In the genomic region with DNA sequence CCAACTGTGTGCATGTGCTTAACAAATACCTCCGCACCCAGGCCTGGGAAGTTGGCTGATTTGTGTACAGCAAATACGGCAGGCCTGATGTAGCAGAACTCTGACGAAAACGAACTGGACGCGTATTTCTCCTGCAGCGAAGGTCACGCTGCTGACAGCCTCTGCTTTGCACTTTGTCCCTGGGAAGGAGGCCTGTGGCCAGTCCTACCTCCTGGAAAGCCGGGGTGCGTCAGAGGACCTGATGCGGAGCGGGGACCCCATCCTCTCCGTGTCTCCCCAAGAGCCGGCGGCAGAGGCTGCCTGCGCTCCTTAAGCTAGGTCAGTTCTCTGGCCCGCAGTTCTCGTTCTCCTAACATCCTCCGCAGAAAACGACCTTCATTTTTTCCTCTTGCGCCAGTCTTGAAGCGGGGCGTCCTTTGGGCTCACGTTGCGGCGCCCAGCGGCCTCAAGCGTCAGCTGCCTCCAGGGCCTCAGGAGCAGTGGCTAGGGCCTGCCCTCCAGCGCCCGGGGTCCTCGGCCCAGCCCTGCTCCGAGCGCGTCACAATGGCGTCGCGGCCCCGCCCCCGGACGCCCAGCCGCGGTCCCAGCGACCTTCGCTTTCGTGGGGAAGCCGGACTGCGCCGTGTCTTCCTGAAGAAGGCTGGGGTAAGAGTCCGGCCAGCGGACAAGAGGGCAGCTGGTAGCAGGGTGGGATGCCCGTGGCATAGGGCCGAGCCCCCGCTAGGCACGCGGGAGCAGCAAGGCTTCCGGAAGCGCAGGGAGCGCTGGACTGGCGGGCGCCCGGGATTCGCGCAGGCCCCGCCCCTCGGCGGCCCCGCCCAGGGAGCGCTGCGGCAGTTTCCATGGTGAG, we compare ENCODE assay signal across 8 cellular contexts. TPM values are rescaled to one million over a fixed set of nuclear protein-coding genes. Genes with fewer than 3 reads are reported as not detected.
DNase-seq lines count a peak whose midpoint lies in the region; ATAC-seq, FAIRE-seq and TF ChIP-seq lines count a peak whose summit lies in the region.

Gene ZNF487, plus strand, starts transcription at position 821 of the 850 bp plus-strand sequence. CDS start 38,703 bp downstream, outside the sequence.

- ATAC-seq in HG02970 (IDR thresholded peaks at IDR 0.05; ENCODE audit: low FRiP score, unreplicated experiment) (peak; percentile 94), WTC11 (peak; percentile 95)

- H3K36me3 Mint-ChIP-seq in WTC11, result no peaks in the 10 kb centered on the region; the same call in 1 of the 2 replicates
- peaks cover 3 to 7% (median 6%) of the 10 kb centered on the region in 3 donors for H3K36me3 Mint-ChIP-seq in immature natural killer cell

- no peaks in the 10 kb centered on the region for H3K36me3 ChIP-seq in bronchial epithelial cell (ENCODE audit: control insufficient read depth, insufficient read depth, low read length)

- TF ChIP-seq CTCF in WTC11 (IDR thresholded peaks at IDR 0.05) (no peak), bronchial epithelial cell (IDR thresholded peaks at IDR 0.05; ENCODE audit: insufficient read depth, low read length, severe bottlenecking) (no peak)

- H3K4me3 Mint-ChIP-seq in WTC11 (peak within 1 kb of the TSS; percentile 92), immature natural killer cell (peak within 1 kb of the TSS; percentile 94 to 99 (median 96))

- peak within 1 kb of the TSS; percentile 80 for H3K4me3 ChIP-seq in bronchial epithelial cell (ENCODE audit: low read depth, low read length)

- peak; percentile 76 for FAIRE-seq in GM18507 (lab: Jason Lieb, UNC)
- no peak for FAIRE-seq in bronchial epithelial cell (lab: Jason Lieb, UNC)

- DNase-seq in A172 (ENCODE audit: low spot score), result peak; percentile 73
- peak; percentile 80 for DNase-seq in GM18507 (ENCODE audit: extremely low spot score, insufficient read length, low read depth)
- DNase-seq in NCI-H2107 treated with DMSO at 0.1 percent for 48 hours (lab: John Stamatoyannopoulos, UW; ENCODE audit: unreplicated experiment), result peak; percentile 36
- peak; percentile 91 for DNase-seq in WTC11 (ENCODE audit: low spot score)
- peak; percentile 77 for DNase-seq in bronchial epithelial cell (ENCODE audit: low read depth)
- peak; percentile 95 to 97 (median 95) for DNase-seq in immature natural killer cell
- peak; percentile 57 for DNase-seq in smooth muscle cell of the brain vasculature (ENCODE audit: low read depth, low spot score)

- POLR2A ChIA-PET in WTC11 (lab: Charles Lee), result interaction anchor here (0.5 to 1.6 kb wide), 7 partner anchors 18 to 234 kb away, joined by 3 to 11 read pairs (median 5); partner anchors contain the start of gene HNRNPF

- H3K9me3 Mint-ChIP-seq in WTC11 (no peaks in the 10 kb centered on the region), immature natural killer cell (no peaks in the 10 kb centered on the region)

- H3K4me1 Mint-ChIP-seq in WTC11 (peaks cover 7% of the 10 kb centered on the region), immature natural killer cell (peaks cover 20 to 24% of the 10 kb centered on the region in 2 donors)

- CTCF ChIA-PET in WTC11 (lab: Charles Lee), result interaction anchor here (0.8 to 1.1 kb wide), 6 partner anchors 16 to 234 kb away, joined by 3 to 4 read pairs (median 3); no protein-coding TSS in a partner anchor

- H3K27me3 ChIP-seq in bronchial epithelial cell (ENCODE audit: control insufficient read depth, insufficient read depth, low read length), result no peaks in the 10 kb centered on the region

- H3K27me3 Mint-ChIP-seq in WTC11 (ENCODE audit: low read depth) (no peaks in the 10 kb centered on the region), immature natural killer cell (ENCODE audit: low read depth in 3 of 3) (peaks cover 5 to 15% (median 5%) of the 10 kb centered on the region in 3 donors)

- H3K27ac Mint-ChIP-seq in WTC11 (peak within 1 kb of the TSS; percentile 97), immature natural killer cell (peak within 1 kb of the TSS; percentile 98 to 99 (median 99))

TF ChIP-seq in WTC11, 78 proteins besides CTCF, POLR2A, EP300 and RAD21 (continues in another document):
- no peak; the same call in 1 of the 2 replicates for TF ChIP-seq ZNF423 (CRISPR knock-in tag; IDR thresholded peaks at IDR 0.05)
- TF ChIP-seq STAT6 (CRISPR knock-in tag; conservative IDR thresholded peaks at IDR 0.05; ENCODE audit: low read depth), result no peak
- 0 out of 2 replicates have a peak, but pooled peaks have one; percentile 73 for TF ChIP-seq RELA (CRISPR knock-in tag; IDR thresholded peaks at IDR 0.05; ENCODE audit: borderline replicate concordance)
- no peak for TF ChIP-seq ZBTB21 (CRISPR knock-in tag; IDR thresholded peaks at IDR 0.05; ENCODE audit: borderline replicate concordance)
- no peak for TF ChIP-seq GRHL2 (CRISPR knock-in tag; IDR thresholded peaks at IDR 0.05; ENCODE audit: insufficient replicate concordance, severe bottlenecking)
- TF ChIP-seq ATF1 (CRISPR knock-in tag; IDR thresholded peaks at IDR 0.05), result no peak
- TF ChIP-seq, protein P1, sequence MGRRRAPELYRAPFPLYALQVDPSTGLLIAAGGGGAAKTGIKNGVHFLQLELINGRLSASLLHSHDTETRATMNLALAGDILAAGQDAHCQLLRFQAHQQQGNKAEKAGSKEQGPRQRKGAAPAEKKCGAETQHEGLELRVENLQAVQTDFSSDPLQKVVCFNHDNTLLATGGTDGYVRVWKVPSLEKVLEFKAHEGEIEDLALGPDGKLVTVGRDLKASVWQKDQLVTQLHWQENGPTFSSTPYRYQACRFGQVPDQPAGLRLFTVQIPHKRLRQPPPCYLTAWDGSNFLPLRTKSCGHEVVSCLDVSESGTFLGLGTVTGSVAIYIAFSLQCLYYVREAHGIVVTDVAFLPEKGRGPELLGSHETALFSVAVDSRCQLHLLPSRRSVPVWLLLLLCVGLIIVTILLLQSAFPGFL (CRISPR knock-in tag; IDR thresholded peaks at IDR 0.05; ENCODE audit: borderline replicate concordance), result 0 out of 2 replicates have a peak, but pooled peaks have one; percentile 36
- no peak for TF ChIP-seq TCF7 (CRISPR knock-in tag; IDR thresholded peaks at IDR 0.05; ENCODE audit: low read depth)
- TF ChIP-seq, protein P2, sequence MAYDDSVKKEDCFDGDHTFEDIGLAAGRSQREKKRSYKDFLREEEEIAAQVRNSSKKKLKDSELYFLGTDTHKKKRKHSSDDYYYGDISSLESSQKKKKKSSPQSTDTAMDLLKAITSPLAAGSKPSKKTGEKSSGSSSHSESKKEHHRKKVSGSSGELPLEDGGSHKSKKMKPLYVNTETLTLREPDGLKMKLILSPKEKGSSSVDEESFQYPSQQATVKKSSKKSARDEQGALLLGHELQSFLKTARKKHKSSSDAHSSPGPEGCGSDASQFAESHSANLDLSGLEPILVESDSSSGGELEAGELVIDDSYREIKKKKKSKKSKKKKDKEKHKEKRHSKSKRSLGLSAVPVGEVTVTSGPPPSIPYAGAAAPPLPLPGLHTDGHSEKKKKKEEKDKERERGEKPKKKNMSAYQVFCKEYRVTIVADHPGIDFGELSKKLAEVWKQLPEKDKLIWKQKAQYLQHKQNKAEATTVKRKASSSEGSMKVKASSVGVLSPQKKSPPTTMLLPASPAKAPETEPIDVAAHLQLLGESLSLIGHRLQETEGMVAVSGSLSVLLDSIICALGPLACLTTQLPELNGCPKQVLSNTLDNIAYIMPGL (CRISPR knock-in tag; IDR thresholded peaks at IDR 0.05), result peak; percentile 73
- peak; percentile 82 for TF ChIP-seq GABPB1 (CRISPR knock-in tag; IDR thresholded peaks at IDR 0.05)
- no peak for TF ChIP-seq HMGA2 (CRISPR knock-in tag; IDR thresholded peaks at IDR 0.05)
- peak; percentile 73; the same call in 1 of the 2 replicates for TF ChIP-seq E2F5 (CRISPR knock-in tag; IDR thresholded peaks at IDR 0.05)
- peak; percentile 74 for TF ChIP-seq TEAD1 (CRISPR knock-in tag; IDR thresholded peaks at IDR 0.05)
- no peak for TF ChIP-seq PRRX2 (CRISPR knock-in tag; IDR thresholded peaks at IDR 0.05)
- peak; percentile 87 for TF ChIP-seq SP1 (CRISPR knock-in tag; conservative IDR thresholded peaks at IDR 0.05)
- 0 out of 2 replicates have a peak, but pooled peaks have one; percentile 9 for TF ChIP-seq ZNF232 (CRISPR knock-in tag; IDR thresholded peaks at IDR 0.05)

RNA-seq across cellular contexts. Expression of gene ZNF487, which starts in this region (rescaled TPM):
- total RNA-seq in A172 (2014; rRNA removed; shearing (Covaris generic)), result 6.6 TPM in 2 replicates
- 1.2 to 2.3 TPM (median 1.4 TPM) in 3 replicates for total RNA-seq in WTC11 (2021)
- total RNA-seq in bronchial epithelial cell, result 2.1 and 3.2 TPM in 2 replicates
- polyA plus RNA-seq in immature natural killer cell, result 10 to 100 TPM in 2 of 3 donors, 1 to 10 TPM in 1; 7.7 to 15.8 (median 13.0) TPM

Comparison
In these comparisons a context has a peak if more than half of its experiments do, and no peak if none do; other contexts are left out.
1. Peak in every context shown above with its lines: DNase-seq, ATAC-seq and H3K4me3 ChIP-seq.
2. DNase-seq: peak in every context shown above with its lines; median percentile 95 in immature natural killer cell; 91 in WTC11; 80 in GM18507; 77 in bronchial epithelial cell; 73 in A172; 57 in smooth muscle cell of the brain vasculature; 36 in NCI-H2107 treated with DMSO at 0.1 percent for 48 hours.